In genomic region chr22:39072581-39072981, GRCh38 we compare ENCODE assay signal across 2 cellular contexts. TPM values are rescaled to one million over a fixed set of nuclear protein-coding genes. Genes with fewer than 3 reads are reported as not detected.
"Had no signal": no experiment of that assay in that cellular context is flagged by ENCODE, and none has a peak within 500 bp of the region (broad histone marks: within the 10 kb centered on the region; RNA-seq: fewer than 3 reads in every experiment).

No MANE protein-coding gene starts in this region.

RNA-seq across cellular contexts. Expression of gene APOBEC3H, which starts 24.5 kb away (rescaled TPM):
- total RNA-seq: glomerular endothelial cell, hepatocyte had no signal
- polyA plus RNA-seq: hepatocyte had no signal
